13 cellular contexts compared by ENCODE assay signal in genomic region chr5:15472116-15472515, GRCh38. TPM values are rescaled to one million over a fixed set of nuclear protein-coding genes. Genes with fewer than 3 reads are reported as not detected.
"Had no signal": no experiment of that assay in that cellular context is flagged by ENCODE, and none has a peak within 500 bp of the region (broad histone marks: within the 10 kb centered on the region; RNA-seq: fewer than 3 reads in every experiment).

No MANE protein-coding gene starts in this region.

- H3K27me3 ChIP-seq: right lobe of liver had no signal

- H3K36me3 ChIP-seq: right lobe of liver had no signal

- H3K27ac ChIP-seq: psoas muscle, right lobe of liver had no signal

- DNase-seq: activated CD4-positive, alpha-beta T cell treated with anti-CD3 and anti-CD28 coated beads for 36 hours; activated CD8-positive, alpha-beta memory T cell treated with anti-CD3 and anti-CD28 coated beads, Interleukin-2, amount 50 U/mL, for 48 hours; activated gamma-delta T cell treated with Interleukin-2 at 50 U/mL for 16 hours; activated naive CD8-positive, alpha-beta T cell treated with anti-CD3 and anti-CD28 coated beads for 36 hours; effector memory CD4-positive, alpha-beta T cell; psoas muscle; right lobe of liver; stimulated activated CD4-positive, alpha-beta T cell treated with anti-CD3 and anti-CD28 coated beads, Interleukin-4, amount 100 ng/mL, for 4 hours; stimulated activated CD8-positive, alpha-beta memory T cell treated with anti-CD3 and anti-CD28 coated beads, Interleukin-4, amount 100 ng/mL, for 48 hours; stimulated activated naive CD4-positive, alpha-beta T cell treated with Interleukin-2 at 50 U/mL for 16 hours; T-helper 1 cell had no signal

- H3K4me3 ChIP-seq: psoas muscle, right lobe of liver, smooth muscle cell had no signal

- H3K4me2 ChIP-seq: smooth muscle cell had no signal

- FAIRE-seq: keratinocyte had no signal

- H3K9me3 ChIP-seq: right lobe of liver had no signal

- H3K4me1 ChIP-seq: psoas muscle had no signal

RNA-seq across cellular contexts. Expression of gene FBXL7, which starts 27.9 kb away (rescaled TPM):
- total RNA-seq: activated CD4-positive, alpha-beta T cell treated with anti-CD3 and anti-CD28 coated beads for 36 hours; activated naive CD8-positive, alpha-beta T cell treated with anti-CD3 and anti-CD28 coated beads for 36 hours had no signal
